Comparison of ENCODE assay signal across 1 cellular context in the genomic region with DNA sequence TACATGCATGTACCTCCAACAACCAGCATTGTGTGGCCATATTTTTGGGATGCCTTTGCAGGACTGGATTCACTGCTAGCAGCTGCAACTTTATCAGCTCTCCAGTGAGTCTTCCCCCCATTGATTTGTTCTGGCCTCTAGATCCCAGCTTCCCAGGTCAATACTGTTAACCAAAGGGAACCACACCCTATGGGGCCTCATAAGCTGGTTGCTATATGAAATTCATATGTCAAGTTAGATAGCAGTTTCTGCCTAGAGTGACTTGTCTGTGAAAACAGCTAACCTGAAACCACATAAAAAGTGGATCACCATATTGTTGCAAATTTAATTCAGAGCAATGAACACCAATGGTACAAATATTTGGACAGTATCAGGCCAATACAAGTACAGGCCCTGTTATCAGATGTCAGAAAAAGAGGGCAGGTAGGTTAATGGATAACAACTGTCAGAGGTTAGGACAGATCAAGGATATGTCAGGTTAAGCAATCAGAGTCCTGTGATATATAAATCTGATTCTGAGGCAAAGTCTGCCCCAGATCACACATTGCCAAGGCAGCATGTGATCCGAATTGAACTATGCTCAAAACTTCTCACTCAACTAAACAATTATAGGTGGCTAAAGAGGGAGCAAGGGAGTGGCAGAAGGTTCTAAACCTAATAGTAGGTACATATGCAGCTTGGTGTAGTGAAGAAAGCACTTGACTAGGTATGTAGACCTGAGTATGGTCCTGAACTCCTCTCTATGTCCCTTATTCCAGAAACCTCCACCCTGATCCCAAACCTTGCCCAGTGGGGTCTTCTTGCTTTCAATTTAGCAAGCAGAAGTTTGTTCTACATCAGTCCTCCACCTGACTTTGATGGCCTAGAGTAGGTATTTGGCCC.
TF ChIP-seq lines count a peak whose summit lies in the region.

No MANE protein-coding gene starts in this region.

TF ChIP-seq in HepG2, 621 proteins besides CTCF, POLR2A, EP300 and RAD21 (continued from another document and continues in another):
- TF ChIP-seq TBL1XR1 (IDR thresholded peaks at IDR 0.05; ENCODE audit: borderline replicate concordance, low read length, partially characterized antibody) (no peak), DMAP1 (CRISPR knock-in tag; IDR thresholded peaks at IDR 0.05) (peak; percentile 31; the same call in 1 of the 2 replicates), U2AF2 (IDR thresholded peaks at IDR 0.05; ENCODE audit: low read depth, low read length) (no peak), ZFYVE20 (CRISPR knock-in tag; IDR thresholded peaks at IDR 0.05; ENCODE audit: borderline replicate concordance, low read depth) (no peak), ZNF256 (CRISPR knock-in tag; conservative IDR thresholded peaks at IDR 0.05) (no peak), CREB1 (IDR thresholded peaks at IDR 0.05) (no peak), CREB1 (CRISPR knock-in tag; IDR thresholded peaks at IDR 0.05) (peak; percentile 67), PTBP1 (IDR thresholded peaks at IDR 0.05; ENCODE audit: low read depth, low read length, poor library complexity, severe bottlenecking) (no peak), ZNF121 (CRISPR knock-in tag; IDR thresholded peaks at IDR 0.05) (no peak), CEBPB (IDR thresholded peaks at IDR 0.05; ENCODE audit: borderline replicate concordance, low read depth, low read length) (peak; percentile 95), NFRKB (IDR thresholded peaks at IDR 0.05) (no peak), NFIB (CRISPR knock-in tag; IDR thresholded peaks at IDR 0.05; ENCODE audit: borderline replicate concordance) (no peak), ZNF484 (CRISPR knock-in tag; IDR thresholded peaks at IDR 0.05; ENCODE audit: borderline replicate concordance, low read depth) (no peak), TBP (CRISPR knock-in tag; IDR thresholded peaks at IDR 0.05) (no peak), SATB2 (CRISPR knock-in tag; IDR thresholded peaks at IDR 0.05) (0 out of 2 replicates have a peak, but pooled peaks have one; percentile 26), HOXA5 (CRISPR knock-in tag; IDR thresholded peaks at IDR 0.05) (no peak; the same call in 1 of the 2 replicates), ARNT2 (CRISPR knock-in tag; IDR thresholded peaks at IDR 0.05; ENCODE audit: low read depth) (peak; percentile 64; the same call in 1 of the 2 replicates), SALL1 (CRISPR knock-in tag; IDR thresholded peaks at IDR 0.05) (peak; percentile 66; the same call in 1 of the 2 replicates), MTF1 (CRISPR knock-in tag; IDR thresholded peaks at IDR 0.05) (no peak), ZNF841 (CRISPR knock-in tag; IDR thresholded peaks at IDR 0.05; ENCODE audit: borderline replicate concordance) (no peak)
- TF ChIP-seq, protein P1, sequence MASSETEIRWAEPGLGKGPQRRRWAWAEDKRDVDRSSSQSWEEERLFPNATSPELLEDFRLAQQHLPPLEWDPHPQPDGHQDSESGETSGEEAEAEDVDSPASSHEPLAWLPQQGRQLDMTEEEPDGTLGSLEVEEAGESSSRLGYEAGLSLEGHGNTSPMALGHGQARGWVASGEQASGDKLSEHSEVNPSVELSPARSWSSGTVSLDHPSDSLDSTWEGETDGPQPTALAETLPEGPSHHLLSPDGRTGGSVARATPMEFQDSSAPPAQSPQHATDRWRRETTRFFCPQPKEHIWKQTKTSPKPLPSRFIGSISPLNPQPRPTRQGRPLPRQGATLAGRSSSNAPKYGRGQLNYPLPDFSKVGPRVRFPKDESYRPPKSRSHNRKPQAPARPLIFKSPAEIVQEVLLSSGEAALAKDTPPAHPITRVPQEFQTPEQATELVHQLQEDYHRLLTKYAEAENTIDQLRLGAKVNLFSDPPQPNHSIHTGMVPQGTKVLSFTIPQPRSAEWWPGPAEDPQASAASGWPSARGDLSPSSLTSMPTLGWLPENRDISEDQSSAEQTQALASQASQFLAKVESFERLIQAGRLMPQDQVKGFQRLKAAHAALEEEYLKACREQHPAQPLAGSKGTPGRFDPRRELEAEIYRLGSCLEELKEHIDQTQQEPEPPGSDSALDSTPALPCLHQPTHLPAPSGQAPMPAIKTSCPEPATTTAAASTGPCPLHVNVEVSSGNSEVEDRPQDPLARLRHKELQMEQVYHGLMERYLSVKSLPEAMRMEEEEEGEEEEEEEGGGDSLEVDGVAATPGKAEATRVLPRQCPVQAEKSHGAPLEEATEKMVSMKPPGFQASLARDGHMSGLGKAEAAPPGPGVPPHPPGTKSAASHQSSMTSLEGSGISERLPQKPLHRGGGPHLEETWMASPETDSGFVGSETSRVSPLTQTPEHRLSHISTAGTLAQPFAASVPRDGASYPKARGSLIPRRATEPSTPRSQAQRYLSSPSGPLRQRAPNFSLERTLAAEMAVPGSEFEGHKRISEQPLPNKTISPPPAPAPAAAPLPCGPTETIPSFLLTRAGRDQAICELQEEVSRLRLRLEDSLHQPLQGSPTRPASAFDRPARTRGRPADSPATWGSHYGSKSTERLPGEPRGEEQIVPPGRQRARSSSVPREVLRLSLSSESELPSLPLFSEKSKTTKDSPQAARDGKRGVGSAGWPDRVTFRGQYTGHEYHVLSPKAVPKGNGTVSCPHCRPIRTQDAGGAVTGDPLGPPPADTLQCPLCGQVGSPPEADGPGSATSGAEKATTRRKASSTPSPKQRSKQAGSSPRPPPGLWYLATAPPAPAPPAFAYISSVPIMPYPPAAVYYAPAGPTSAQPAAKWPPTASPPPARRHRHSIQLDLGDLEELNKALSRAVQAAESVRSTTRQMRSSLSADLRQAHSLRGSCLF (CRISPR knock-in tag; IDR thresholded peaks at IDR 0.05; ENCODE audit: borderline replicate concordance) = no peak
- TF ChIP-seq, protein P2, sequence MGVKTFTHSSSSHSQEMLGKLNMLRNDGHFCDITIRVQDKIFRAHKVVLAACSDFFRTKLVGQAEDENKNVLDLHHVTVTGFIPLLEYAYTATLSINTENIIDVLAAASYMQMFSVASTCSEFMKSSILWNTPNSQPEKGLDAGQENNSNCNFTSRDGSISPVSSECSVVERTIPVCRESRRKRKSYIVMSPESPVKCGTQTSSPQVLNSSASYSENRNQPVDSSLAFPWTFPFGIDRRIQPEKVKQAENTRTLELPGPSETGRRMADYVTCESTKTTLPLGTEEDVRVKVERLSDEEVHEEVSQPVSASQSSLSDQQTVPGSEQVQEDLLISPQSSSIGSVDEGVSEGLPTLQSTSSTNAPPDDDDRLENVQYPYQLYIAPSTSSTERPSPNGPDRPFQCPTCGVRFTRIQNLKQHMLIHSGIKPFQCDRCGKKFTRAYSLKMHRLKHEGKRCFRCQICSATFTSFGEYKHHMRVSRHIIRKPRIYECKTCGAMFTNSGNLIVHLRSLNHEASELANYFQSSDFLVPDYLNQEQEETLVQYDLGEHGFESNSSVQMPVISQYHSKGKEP (CRISPR knock-in tag; IDR thresholded peaks at IDR 0.05) = no peak
- TF ChIP-seq, protein P3, sequence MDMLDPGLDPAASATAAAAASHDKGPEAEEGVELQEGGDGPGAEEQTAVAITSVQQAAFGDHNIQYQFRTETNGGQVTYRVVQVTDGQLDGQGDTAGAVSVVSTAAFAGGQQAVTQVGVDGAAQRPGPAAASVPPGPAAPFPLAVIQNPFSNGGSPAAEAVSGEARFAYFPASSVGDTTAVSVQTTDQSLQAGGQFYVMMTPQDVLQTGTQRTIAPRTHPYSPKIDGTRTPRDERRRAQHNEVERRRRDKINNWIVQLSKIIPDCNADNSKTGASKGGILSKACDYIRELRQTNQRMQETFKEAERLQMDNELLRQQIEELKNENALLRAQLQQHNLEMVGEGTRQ (IDR thresholded peaks at IDR 0.05; ENCODE audit: low read depth, low read length) = peak; percentile 50; the same call in 1 of the 2 replicates
- TF ChIP-seq, protein P3 (CRISPR knock-in tag; IDR thresholded peaks at IDR 0.05; ENCODE audit: borderline replicate concordance) = peak; percentile 44; the same call in 1 of the 2 replicates
- TF ChIP-seq, protein P4, sequence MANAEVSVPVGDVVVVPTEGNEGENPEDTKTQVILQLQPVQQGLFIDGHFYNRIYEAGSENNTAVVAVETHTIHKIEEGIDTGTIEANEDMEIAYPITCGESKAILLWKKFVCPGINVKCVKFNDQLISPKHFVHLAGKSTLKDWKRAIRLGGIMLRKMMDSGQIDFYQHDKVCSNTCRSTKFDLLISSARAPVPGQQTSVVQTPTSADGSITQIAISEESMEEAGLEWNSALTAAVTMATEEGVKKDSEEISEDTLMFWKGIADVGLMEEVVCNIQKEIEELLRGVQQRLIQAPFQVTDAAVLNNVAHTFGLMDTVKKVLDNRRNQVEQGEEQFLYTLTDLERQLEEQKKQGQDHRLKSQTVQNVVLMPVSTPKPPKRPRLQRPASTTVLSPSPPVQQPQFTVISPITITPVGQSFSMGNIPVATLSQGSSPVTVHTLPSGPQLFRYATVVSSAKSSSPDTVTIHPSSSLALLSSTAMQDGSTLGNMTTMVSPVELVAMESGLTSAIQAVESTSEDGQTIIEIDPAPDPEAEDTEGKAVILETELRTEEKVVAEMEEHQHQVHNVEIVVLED (CRISPR knock-in tag; IDR thresholded peaks at IDR 0.05; ENCODE audit: borderline replicate concordance) = peak; percentile 5; the same call in 1 of the 2 replicates
- TF ChIP-seq, protein P5, sequence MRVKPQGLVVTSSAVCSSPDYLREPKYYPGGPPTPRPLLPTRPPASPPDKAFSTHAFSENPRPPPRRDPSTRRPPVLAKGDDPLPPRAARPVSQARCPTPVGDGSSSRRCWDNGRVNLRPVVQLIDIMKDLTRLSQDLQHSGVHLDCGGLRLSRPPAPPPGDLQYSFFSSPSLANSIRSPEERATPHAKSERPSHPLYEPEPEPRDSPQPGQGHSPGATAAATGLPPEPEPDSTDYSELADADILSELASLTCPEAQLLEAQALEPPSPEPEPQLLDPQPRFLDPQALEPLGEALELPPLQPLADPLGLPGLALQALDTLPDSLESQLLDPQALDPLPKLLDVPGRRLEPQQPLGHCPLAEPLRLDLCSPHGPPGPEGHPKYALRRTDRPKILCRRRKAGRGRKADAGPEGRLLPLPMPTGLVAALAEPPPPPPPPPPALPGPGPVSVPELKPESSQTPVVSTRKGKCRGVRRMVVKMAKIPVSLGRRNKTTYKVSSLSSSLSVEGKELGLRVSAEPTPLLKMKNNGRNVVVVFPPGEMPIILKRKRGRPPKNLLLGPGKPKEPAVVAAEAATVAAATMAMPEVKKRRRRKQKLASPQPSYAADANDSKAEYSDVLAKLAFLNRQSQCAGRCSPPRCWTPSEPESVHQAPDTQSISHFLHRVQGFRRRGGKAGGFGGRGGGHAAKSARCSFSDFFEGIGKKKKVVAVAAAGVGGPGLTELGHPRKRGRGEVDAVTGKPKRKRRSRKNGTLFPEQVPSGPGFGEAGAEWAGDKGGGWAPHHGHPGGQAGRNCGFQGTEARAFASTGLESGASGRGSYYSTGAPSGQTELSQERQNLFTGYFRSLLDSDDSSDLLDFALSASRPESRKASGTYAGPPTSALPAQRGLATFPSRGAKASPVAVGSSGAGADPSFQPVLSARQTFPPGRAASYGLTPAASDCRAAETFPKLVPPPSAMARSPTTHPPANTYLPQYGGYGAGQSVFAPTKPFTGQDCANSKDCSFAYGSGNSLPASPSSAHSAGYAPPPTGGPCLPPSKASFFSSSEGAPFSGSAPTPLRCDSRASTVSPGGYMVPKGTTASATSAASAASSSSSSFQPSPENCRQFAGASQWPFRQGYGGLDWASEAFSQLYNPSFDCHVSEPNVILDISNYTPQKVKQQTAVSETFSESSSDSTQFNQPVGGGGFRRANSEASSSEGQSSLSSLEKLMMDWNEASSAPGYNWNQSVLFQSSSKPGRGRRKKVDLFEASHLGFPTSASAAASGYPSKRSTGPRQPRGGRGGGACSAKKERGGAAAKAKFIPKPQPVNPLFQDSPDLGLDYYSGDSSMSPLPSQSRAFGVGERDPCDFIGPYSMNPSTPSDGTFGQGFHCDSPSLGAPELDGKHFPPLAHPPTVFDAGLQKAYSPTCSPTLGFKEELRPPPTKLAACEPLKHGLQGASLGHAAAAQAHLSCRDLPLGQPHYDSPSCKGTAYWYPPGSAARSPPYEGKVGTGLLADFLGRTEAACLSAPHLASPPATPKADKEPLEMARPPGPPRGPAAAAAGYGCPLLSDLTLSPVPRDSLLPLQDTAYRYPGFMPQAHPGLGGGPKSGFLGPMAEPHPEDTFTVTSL (CRISPR knock-in tag; IDR thresholded peaks at IDR 0.05; ENCODE audit: borderline replicate concordance) = peak; percentile 96
- TF ChIP-seq, protein P6, sequence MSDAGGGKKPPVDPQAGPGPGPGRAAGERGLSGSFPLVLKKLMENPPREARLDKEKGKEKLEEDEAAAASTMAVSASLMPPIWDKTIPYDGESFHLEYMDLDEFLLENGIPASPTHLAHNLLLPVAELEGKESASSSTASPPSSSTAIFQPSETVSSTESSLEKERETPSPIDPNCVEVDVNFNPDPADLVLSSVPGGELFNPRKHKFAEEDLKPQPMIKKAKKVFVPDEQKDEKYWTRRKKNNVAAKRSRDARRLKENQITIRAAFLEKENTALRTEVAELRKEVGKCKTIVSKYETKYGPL (CRISPR knock-in tag; IDR thresholded peaks at IDR 0.05) = no peak
- TF ChIP-seq, protein P7, sequence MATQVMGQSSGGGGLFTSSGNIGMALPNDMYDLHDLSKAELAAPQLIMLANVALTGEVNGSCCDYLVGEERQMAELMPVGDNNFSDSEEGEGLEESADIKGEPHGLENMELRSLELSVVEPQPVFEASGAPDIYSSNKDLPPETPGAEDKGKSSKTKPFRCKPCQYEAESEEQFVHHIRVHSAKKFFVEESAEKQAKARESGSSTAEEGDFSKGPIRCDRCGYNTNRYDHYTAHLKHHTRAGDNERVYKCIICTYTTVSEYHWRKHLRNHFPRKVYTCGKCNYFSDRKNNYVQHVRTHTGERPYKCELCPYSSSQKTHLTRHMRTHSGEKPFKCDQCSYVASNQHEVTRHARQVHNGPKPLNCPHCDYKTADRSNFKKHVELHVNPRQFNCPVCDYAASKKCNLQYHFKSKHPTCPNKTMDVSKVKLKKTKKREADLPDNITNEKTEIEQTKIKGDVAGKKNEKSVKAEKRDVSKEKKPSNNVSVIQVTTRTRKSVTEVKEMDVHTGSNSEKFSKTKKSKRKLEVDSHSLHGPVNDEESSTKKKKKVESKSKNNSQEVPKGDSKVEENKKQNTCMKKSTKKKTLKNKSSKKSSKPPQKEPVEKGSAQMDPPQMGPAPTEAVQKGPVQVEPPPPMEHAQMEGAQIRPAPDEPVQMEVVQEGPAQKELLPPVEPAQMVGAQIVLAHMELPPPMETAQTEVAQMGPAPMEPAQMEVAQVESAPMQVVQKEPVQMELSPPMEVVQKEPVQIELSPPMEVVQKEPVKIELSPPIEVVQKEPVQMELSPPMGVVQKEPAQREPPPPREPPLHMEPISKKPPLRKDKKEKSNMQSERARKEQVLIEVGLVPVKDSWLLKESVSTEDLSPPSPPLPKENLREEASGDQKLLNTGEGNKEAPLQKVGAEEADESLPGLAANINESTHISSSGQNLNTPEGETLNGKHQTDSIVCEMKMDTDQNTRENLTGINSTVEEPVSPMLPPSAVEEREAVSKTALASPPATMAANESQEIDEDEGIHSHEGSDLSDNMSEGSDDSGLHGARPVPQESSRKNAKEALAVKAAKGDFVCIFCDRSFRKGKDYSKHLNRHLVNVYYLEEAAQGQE (IDR thresholded peaks at IDR 0.05; ENCODE audit: borderline replicate concordance in 1 of 2, low read depth in 1 of 2, low read length in 2 of 2) = 0 out of 4 replicates have a peak, but pooled peaks of 1 of the 2 experiments have one; percentile 39
